In the genomic region with DNA sequence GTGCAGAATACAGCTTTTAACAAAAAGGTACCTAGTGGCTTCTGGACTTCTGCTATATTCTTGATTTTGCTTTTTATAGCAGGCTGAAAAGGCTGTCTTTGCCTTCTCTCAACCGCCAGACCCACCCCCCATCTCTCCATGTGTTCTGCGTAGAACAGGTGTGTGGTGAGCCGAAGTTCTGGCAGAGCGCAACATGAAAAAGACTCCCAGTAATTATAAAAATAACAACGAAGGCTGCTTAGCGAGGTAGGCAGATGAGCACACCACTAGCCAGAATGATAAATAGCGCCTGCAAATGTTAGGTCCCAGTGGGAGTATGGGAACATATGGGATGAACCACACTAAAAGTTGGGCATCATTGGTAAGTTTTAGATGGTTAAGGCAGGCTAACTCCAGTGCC, we compare ENCODE assay signal across 19 cellular contexts. TPM values are rescaled to one million over a fixed set of nuclear protein-coding genes. Genes with fewer than 3 reads are reported as not detected.
"Had no signal": no experiment of that assay in that cellular context is flagged by ENCODE, and none has a peak within 500 bp of the region (broad histone marks: within the 10 kb centered on the region; RNA-seq: fewer than 3 reads in every experiment).

No MANE protein-coding gene starts in this region.

- H3K4me3 ChIP-seq: K562 had no signal

- DNase-seq: activated CD4-positive, alpha-beta T cell treated with anti-CD3 and anti-CD28 coated beads for 48 hours; activated CD4-positive, alpha-beta T cell treated with anti-CD3 and anti-CD28 coated beads, Interleukin-2, amount 50 U/mL, for 48 hours; activated CD4-positive, CD25-positive, alpha-beta regulatory T cell treated with anti-CD3 and anti-CD28 coated beads, Interleukin-2, amount 50 U/mL, for 72 hours; activated CD8-positive, alpha-beta memory T cell treated with anti-CD3 and anti-CD28 coated beads, Interleukin-2, amount 10 ng/mL, durations not matched to agents 7 days and 5 days; activated effector memory CD4-positive, alpha-beta T cell treated with anti-CD3 and anti-CD28 coated beads, Interleukin-2, amount 50 U/mL, for 16 hours; activated naive CD4-positive, alpha-beta T cell treated with anti-CD3 and anti-CD28 coated beads for 36 hours; activated naive CD8-positive, alpha-beta T cell treated with anti-CD3 and anti-CD28 coated beads for 36 hours; activated T-cell treated with anti-CD3 and anti-CD28 coated beads, Interleukin-2, amount 50 U/mL, for 4 hours; Karpas-422; NCI-H1048; NCI-H1930; NCI-H510A treated with DMSO at 0.1 percent for 48 hours; NCI-H774; PC-3; SHP77; T-helper 17 cell; T-helper 9 cell had no signal

RNA-seq across cellular contexts. Expression of a gene that starts 14.0 kb away (rescaled TPM):
- total RNA-seq: activated CD8-positive, alpha-beta memory T cell treated with anti-CD3 and anti-CD28 coated beads, Interleukin-2, amount 10 ng/mL, durations not matched to agents 7 days and 5 days; activated naive CD4-positive, alpha-beta T cell treated with anti-CD3 and anti-CD28 coated beads for 36 hours; activated naive CD8-positive, alpha-beta T cell treated with anti-CD3 and anti-CD28 coated beads for 36 hours; activated T-cell treated with anti-CD3 and anti-CD28 coated beads, Interleukin-2, amount 50 U/mL, for 4 hours; K562; PC-3; SK-MEL-5; T-helper 17 cell had no signal
